ENCODE assay signal across 1 cellular context in the genomic region with DNA sequence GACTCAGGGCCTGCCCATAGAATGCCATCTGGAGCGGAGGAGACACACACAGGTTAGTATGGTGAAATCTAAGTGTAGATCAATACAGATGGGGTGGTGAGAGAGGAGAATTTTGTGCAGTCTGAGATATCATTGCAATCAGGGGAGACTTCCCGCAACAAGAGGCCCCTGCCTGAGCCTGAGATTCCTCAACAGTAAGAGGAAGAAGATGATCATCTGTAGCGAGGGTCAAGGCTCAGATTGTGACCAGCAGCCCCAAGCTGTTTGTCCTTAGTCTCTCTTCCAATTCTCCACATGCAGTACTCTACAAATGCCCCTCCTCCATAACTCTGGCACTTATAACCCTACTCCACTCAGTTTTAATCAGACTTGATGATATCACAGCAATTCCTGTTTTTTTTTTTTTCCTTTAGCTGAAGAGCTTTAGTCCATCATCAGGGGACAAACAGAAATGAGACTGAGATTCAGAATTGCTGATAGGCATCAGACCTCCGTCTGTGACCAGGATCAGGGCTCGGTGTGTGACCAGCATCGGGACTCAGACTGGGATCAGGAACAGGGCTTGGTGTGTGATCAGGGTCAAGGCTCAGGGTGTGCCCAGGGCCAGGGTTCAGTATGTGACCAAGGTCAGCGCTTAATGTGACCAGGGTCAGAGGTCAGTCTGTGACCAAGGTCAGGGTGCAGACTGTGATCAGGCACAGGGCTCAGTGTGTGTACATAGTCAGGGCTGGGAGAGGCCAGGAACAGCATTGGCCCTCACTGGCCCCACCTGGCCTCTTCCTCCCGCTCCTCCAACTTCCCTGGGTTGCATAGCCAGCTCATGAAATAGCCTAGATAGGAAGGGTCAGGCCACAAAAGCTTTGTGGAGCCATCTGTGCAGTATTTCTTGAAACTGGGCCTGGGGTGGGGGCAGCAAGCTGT.
TF ChIP-seq lines count a peak whose summit lies in the region.

No MANE protein-coding gene starts in this region.

TF ChIP-seq in SK-N-SH treated with all-trans-retinoic acid at 6 μM for 48 hours, 23 proteins besides CTCF, POLR2A, EP300 and RAD21 (continued from another document):
- TF ChIP-seq, protein P1, sequence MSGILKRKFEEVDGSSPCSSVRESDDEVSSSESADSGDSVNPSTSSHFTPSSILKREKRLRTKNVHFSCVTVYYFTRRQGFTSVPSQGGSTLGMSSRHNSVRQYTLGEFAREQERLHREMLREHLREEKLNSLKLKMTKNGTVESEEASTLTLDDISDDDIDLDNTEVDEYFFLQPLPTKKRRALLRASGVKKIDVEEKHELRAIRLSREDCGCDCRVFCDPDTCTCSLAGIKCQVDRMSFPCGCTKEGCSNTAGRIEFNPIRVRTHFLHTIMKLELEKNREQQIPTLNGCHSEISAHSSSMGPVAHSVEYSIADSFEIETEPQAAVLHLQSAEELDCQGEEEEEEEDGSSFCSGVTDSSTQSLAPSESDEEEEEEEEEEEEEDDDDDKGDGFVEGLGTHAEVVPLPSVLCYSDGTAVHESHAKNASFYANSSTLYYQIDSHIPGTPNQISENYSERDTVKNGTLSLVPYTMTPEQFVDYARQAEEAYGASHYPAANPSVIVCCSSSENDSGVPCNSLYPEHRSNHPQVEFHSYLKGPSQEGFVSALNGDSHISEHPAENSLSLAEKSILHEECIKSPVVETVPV (CRISPR knock-in tag; IDR thresholded peaks at IDR 0.05): no peak
- TF ChIP-seq, protein P2, sequence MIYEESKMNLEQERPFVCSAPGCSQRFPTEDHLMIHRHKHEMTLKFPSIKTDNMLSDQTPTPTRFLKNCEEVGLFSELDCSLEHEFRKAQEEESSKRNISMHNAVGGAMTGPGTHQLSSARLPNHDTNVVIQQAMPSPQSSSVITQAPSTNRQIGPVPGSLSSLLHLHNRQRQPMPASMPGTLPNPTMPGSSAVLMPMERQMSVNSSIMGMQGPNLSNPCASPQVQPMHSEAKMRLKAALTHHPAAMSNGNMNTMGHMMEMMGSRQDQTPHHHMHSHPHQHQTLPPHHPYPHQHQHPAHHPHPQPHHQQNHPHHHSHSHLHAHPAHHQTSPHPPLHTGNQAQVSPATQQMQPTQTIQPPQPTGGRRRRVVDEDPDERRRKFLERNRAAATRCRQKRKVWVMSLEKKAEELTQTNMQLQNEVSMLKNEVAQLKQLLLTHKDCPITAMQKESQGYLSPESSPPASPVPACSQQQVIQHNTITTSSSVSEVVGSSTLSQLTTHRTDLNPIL (CRISPR knock-in tag; IDR thresholded peaks at IDR 0.05; ENCODE audit: low read depth): no peak
